Comparison of ENCODE assay signal across 12 cellular contexts in genomic region chr2:190863946-190864345, GRCh38. TPM values are rescaled to one million over a fixed set of nuclear protein-coding genes. Genes with fewer than 3 reads are reported as not detected.
DNase-seq lines count a peak whose midpoint lies in the region; ATAC-seq, FAIRE-seq and TF ChIP-seq lines count a peak whose summit lies in the region.
"Had no signal": no experiment of that assay in that cellular context is flagged by ENCODE, and none has a peak within 500 bp of the region (broad histone marks: within the 10 kb centered on the region; RNA-seq: fewer than 3 reads in every experiment).

No MANE protein-coding gene starts in this region.

- FAIRE-seq in A549 (lab: Jason Lieb, UNC) (no peak), islet of Langerhans (lab: Jason Lieb, UNC) (peak; percentile 87)

- TF ChIP-seq CTCF in A549 (IDR thresholded peaks at IDR 0.05) (no peak), Calu3 (IDR thresholded peaks at IDR 0.05; ENCODE audit: unreplicated experiment) (no peak)

- H3K9me3 Mint-ChIP-seq in activated naive CD4-positive, alpha-beta T cell treated with anti-CD3 and anti-CD28 coated beads for 36 hours, result peaks cover 13% of the 10 kb centered on the region
- H3K9me3 Mint-ChIP-seq in Calu3 (ENCODE audit: low read depth, unreplicated experiment), result no peaks in the 10 kb centered on the region

- ATAC-seq in A549, result no peak; a peak in 1 of 6 replicates

- peak overlapping the region; percentile 33 to 91; a peak in 5 of 6 replicates for H3K27ac ChIP-seq in A549

- TF ChIP-seq POLR2A in A549 (IDR thresholded peaks at IDR 0.05; ENCODE audit: low read length), result no peak

- peaks cover 67% of the 10 kb centered on the region for H3K4me1 ChIP-seq in A549

- peaks cover 26% of the 10 kb centered on the region for H3K4me1 Mint-ChIP-seq in activated naive CD4-positive, alpha-beta T cell treated with anti-CD3 and anti-CD28 coated beads for 36 hours (ENCODE audit: low read depth)
- H3K4me1 Mint-ChIP-seq in Calu3 (ENCODE audit: low read depth, unreplicated experiment), result peaks cover 19% of the 10 kb centered on the region

- no peak overlapping the region for H3K4me3 Mint-ChIP-seq in activated naive CD4-positive, alpha-beta T cell treated with anti-CD3 and anti-CD28 coated beads for 36 hours
- no peak overlapping the region for H3K4me3 Mint-ChIP-seq in Calu3 (ENCODE audit: low read depth, unreplicated experiment)
- H3K4me3 Mint-ChIP-seq: activated naive CD8-positive, alpha-beta T cell had no signal

- POLR2A ChIA-PET in A549 (lab: Yijun Ruan, JAX), result no interaction called here

- CTCF ChIA-PET in A549 (lab: Yijun Ruan, JAX) (interaction anchor here (1.5 to 2.9 kb wide), 2 partner anchors 10 to 13 kb away, joined by 4 to 10 read pairs; no protein-coding TSS in a partner anchor), Calu3 (lab: Charles Lee) (interaction anchor here (0.7 kb wide), 1 partner anchor 28 kb away, joined by 3 read pairs; no protein-coding TSS in a partner anchor)
- CTCF ChIA-PET in activated naive CD4-positive, alpha-beta T cell treated with anti-CD3 and anti-CD28 coated beads for 36 hours (lab: Charles Lee), result interaction anchor here (1.1 kb wide), 1 partner anchor 291 kb away, joined by 3 read pairs; no protein-coding TSS in a partner anchor

- no peak for TF ChIP-seq EP300 in A549 (IDR thresholded peaks at IDR 0.05)

- no peaks in the 10 kb centered on the region for H3K27me3 Mint-ChIP-seq in activated naive CD4-positive, alpha-beta T cell treated with anti-CD3 and anti-CD28 coated beads for 36 hours (ENCODE audit: low read depth)
- no peaks in the 10 kb centered on the region for H3K27me3 Mint-ChIP-seq in Calu3 (ENCODE audit: unreplicated experiment)
- H3K27me3 Mint-ChIP-seq: activated naive CD8-positive, alpha-beta T cell had no signal

- intact Hi-C loops in activated naive CD4-positive, alpha-beta T cell treated with anti-CD3 and anti-CD28 coated beads for 36 hours (cut with micrococcal nuclease), result loop anchor here (1.0 kb wide), 1 partner anchor 11 kb away; no protein-coding TSS in a partner anchor
- intact Hi-C loops in Calu3 (cut with micrococcal nuclease; ENCODE audit: unreplicated experiment), result no loop called here

- TF ChIP-seq RAD21 in A549 (conservative IDR thresholded peaks at IDR 0.05 in 1 of 2, IDR thresholded peaks at IDR 0.05 in 1 of 2), result no peak

- H3K27ac Mint-ChIP-seq in activated naive CD4-positive, alpha-beta T cell treated with anti-CD3 and anti-CD28 coated beads for 36 hours, result no peak overlapping the region
- H3K27ac Mint-ChIP-seq in Calu3 (ENCODE audit: unreplicated experiment), result no peak overlapping the region
- H3K27ac Mint-ChIP-seq: activated naive CD8-positive, alpha-beta T cell had no signal

- peaks cover 17% of the 10 kb centered on the region for H3K36me3 Mint-ChIP-seq in activated naive CD4-positive, alpha-beta T cell treated with anti-CD3 and anti-CD28 coated beads for 36 hours (ENCODE audit: low read depth)
- H3K36me3 Mint-ChIP-seq in Calu3 (ENCODE audit: insufficient read depth, unreplicated experiment), result no peaks in the 10 kb centered on the region

- DNase-seq in A549 (ENCODE audit: low read depth in 1 of 2, low spot score in 1 of 2) (no peak), NCI-H1105 (lab: John Stamatoyannopoulos, UW) (peak; percentile 96), NCI-H748 (lab: John Stamatoyannopoulos, UW; ENCODE audit: unreplicated experiment) (peak; percentile 100), D341Med (ENCODE audit: low spot score) (no peak), superior temporal gyrus (ENCODE audit: extremely low spot score) (no peak), Calu3 (no peak)
- no peak for DNase-seq in activated naive CD4-positive, alpha-beta T cell treated with anti-CD3 and anti-CD28 coated beads for 36 hours
- DNase-seq: activated CD4-positive, alpha-beta T cell treated with anti-CD3 and anti-CD28 coated beads for 48 hours; MG63; midbrain had no signal

- H3K4me2 ChIP-seq in A549, result peak overlapping the region; percentile 8; the same call in 2 of the 3 replicates

- H3K9me3 ChIP-seq in A549, result peaks cover 8% of the 10 kb centered on the region; the same call in 1 of the 3 replicates

- H3K4me3 ChIP-seq in A549, result no peak overlapping the region
- H3K4me3 ChIP-seq: MG63 had no signal

- 85% methylated on average over 3 of the region's 3 CpGs for WGBS in A549 (ENCODE audit: missing lambda C conversion rate)

- no TSS peak for BruUV-seq in Calu3 (replicated peaks; lab: Mats Ljungman, UMichigan)

TF ChIP-seq in A549, 52 proteins besides CTCF, POLR2A, EP300 and RAD21:
- no peak for TF ChIP-seq JUNB (IDR thresholded peaks at IDR 0.05)
- TF ChIP-seq CBX2 (IDR thresholded peaks at IDR 0.05; ENCODE audit: borderline replicate concordance, low read depth), result no peak
- no peak for TF ChIP-seq CBX8 (IDR thresholded peaks at IDR 0.05)
- no peak for TF ChIP-seq NPAS2 (CRISPR knock-in tag; IDR thresholded peaks at IDR 0.05; ENCODE audit: borderline replicate concordance)
- no peak for TF ChIP-seq HOXB5 (CRISPR knock-in tag; IDR thresholded peaks at IDR 0.05)
- no peak for TF ChIP-seq EHF (CRISPR knock-in tag; IDR thresholded peaks at IDR 0.05)
- no peak for TF ChIP-seq NR3C1 (IDR thresholded peaks at IDR 0.05)
- TF ChIP-seq REST (IDR thresholded peaks at IDR 0.05), result no peak
- no peak for TF ChIP-seq USF2 (IDR thresholded peaks at IDR 0.05)
- no peak for TF ChIP-seq FOSL2 (IDR thresholded peaks at IDR 0.05)
- no peak for TF ChIP-seq FOSL2 (CRISPR knock-in tag; IDR thresholded peaks at IDR 0.05)
- no peak for TF ChIP-seq SREBF2 (IDR thresholded peaks at IDR 0.05)
- no peak for TF ChIP-seq POLR2AphosphoS2 (conservative IDR thresholded peaks at IDR 0.05; ENCODE audit: low read length)
- no peak for TF ChIP-seq BCL3 (IDR thresholded peaks at IDR 0.05)
- no peak for TF ChIP-seq MAZ (IDR thresholded peaks at IDR 0.05; ENCODE audit: borderline replicate concordance, low read depth, low read length)
TF ChIP-seq in A549: peak in this region for 0.

RNA-seq across cellular contexts. Expression of gene GLS, which starts 16.7 kb away (rescaled TPM):
- polyA plus RNA-seq in A549 (2011; rRNA removed), result 221 and 269 TPM in 2 replicates
- polyA plus RNA-seq in A549 (2012; cell fraction: cytosol; rRNA removed), result 27.9 and 32.7 TPM in 2 replicates
- 49.7 and 80.3 TPM in 2 replicates for polyA plus RNA-seq in A549 (2012; cell fraction: nucleus; rRNA removed)
- polyA plus RNA-seq in A549 (2017; fragmentation: RNase III; extraction: RNeasy Plus Mini Kit Qiagen cat#74134 plus additional on column Dnase treatment), result 270 to 321 TPM (median 286 TPM) in 3 replicates
- polyA minus RNA-seq in A549 (2011; rRNA and poly(A)+ RNA removed), result 194 and 213 TPM in 2 replicates
- 100 to 1,000 TPM; 248 to 255 TPM for total RNA-seq in activated naive CD4-positive, alpha-beta T cell treated with anti-CD3 and anti-CD28 coated beads for 36 hours
- 110 and 115 TPM in 2 replicates for total RNA-seq in Calu3 (2022)

Comparison
In these comparisons a context has a peak if more than half of its experiments do, and no peak if none do; other contexts are left out.
1. DNase-seq: peak in NCI-H1105 (single experiment) and NCI-H748 (single experiment); none in A549 (0 of 2), D341Med (single experiment), activated naive CD4-positive, alpha-beta T cell treated with anti-CD3 and anti-CD28 coated beads for 36 hours (single experiment), superior temporal gyrus (single experiment) and Calu3 (single experiment).